Comparison of ENCODE assay signal across 1 cellular context in genomic region chr10:29882766-29883165, GRCh38.
TF ChIP-seq lines count a peak whose summit lies in the region.

No MANE protein-coding gene starts in this region.

TF ChIP-seq in IMR-90, 13 proteins besides CTCF, POLR2A, EP300 and RAD21 (continued from another document):
- TF ChIP-seq ELK1 (IDR thresholded peaks at IDR 0.05; ENCODE audit: borderline replicate concordance, low read depth, low read length) (no peak), SMC3 (IDR thresholded peaks at IDR 0.05; ENCODE audit: low read depth, low read length) (no peak), RFX5 (IDR thresholded peaks at IDR 0.05; ENCODE audit: low read depth, low read length) (no peak), MAFK (IDR thresholded peaks at IDR 0.05; ENCODE audit: low read depth, low read length) (no peak), CHD1 (IDR thresholded peaks at IDR 0.05; ENCODE audit: low read depth, low read length) (no peak)
